ENCODE assay signal across 9 cellular contexts in the genomic region with DNA sequence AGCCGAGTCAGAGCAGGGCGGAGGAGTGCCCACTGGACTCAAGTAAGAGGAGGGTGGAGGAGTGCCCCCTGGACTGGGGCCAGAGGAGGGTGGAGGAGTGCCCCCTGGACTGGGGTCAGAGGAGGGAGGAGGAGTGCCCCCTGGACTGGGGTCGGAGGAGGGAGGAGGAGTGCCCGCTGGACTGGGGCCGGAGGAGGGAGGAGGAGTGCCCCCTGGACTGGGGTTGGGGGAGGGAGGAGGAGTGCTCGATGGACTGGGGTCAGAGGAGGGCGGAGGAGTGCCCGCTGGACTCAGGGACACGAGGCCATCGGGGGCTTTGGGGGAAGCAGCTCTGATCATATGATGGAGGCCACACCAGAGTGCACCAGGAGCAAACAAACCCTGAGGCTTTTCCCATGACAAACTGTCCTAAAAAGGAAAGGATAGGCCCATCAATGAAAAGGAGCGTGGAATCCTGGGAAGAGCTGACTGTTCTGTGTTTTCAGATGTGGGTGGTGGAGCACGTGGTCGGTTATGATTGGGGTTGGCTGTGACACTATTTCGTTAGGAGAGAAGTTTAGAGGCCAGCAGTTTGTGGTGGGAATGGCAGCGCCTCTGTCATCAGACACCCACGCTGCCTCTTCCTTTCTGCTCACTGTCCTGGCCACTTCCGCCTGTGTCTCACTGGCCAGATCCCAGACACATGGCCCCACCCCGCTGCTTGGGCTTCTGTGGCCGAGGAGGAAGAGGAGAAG. TPM values are rescaled to one million over a fixed set of nuclear protein-coding genes. Genes with fewer than 3 reads are reported as not detected.
DNase-seq lines count a peak whose midpoint lies in the region; ATAC-seq and TF ChIP-seq lines count a peak whose summit lies in the region.
"Had no signal": no experiment of that assay in that cellular context is flagged by ENCODE, and none has a peak within 500 bp of the region (broad histone marks: within the 10 kb centered on the region; RNA-seq: fewer than 3 reads in every experiment).

No MANE protein-coding gene starts in this region.

- ATAC-seq in Right ventricle myocardium inferior (peak; percentile 76), GM23338 (no peak)

- H3F3A ChIP-seq in GM23338 (replicated peaks; ENCODE audit: low read depth), result no peaks in the 10 kb centered on the region

- no peak overlapping the region for H3K27ac Mint-ChIP-seq in GM23338

- TF ChIP-seq CTCF in GM12865 (IDR thresholded peaks at IDR 0.05; ENCODE audit: insufficient read depth, low read depth, low read length, missing control alignments), result no peak
- no peak for TF ChIP-seq CTCF in GM23338 (conservative IDR thresholded peaks at IDR 0.05; ENCODE audit: low read depth in 2 of 2)

- no peaks in the 10 kb centered on the region for H3K4me1 Mint-ChIP-seq in GM23338

- H3K36me3 Mint-ChIP-seq in GM23338 (ENCODE audit: low read depth), result no peaks in the 10 kb centered on the region

- H3K79me2 ChIP-seq in GM23338 (replicated peaks; ENCODE audit: insufficient read depth), result no peaks in the 10 kb centered on the region

- H3K4me3 ChIP-seq in GM12865 (ENCODE audit: low read depth, low read length), result no peak overlapping the region
- H3K4me3 ChIP-seq in skeletal muscle cell (ENCODE audit: low read depth, low read length), result no peak overlapping the region
- no peak overlapping the region for H3K4me3 ChIP-seq in GM23338
- H3K4me3 ChIP-seq: dorsolateral prefrontal cortex had no signal

- H3K27ac ChIP-seq in GM23338 (ENCODE audit: low read depth), result no peak overlapping the region

- no peaks in the 10 kb centered on the region for H3K9me3 Mint-ChIP-seq in GM23338

- no peak overlapping the region for H3K4me3 Mint-ChIP-seq in GM23338

- no peaks in the 10 kb centered on the region for H3K36me3 ChIP-seq in GM23338 (ENCODE audit: insufficient read depth)

- H3K9me2 ChIP-seq in GM23338 (ENCODE audit: insufficient read depth), result no peaks in the 10 kb centered on the region

- H3K4me2 ChIP-seq in GM23338, result no peak overlapping the region

- H3K27me3 Mint-ChIP-seq in GM23338 (ENCODE audit: insufficient read depth, low read depth, poor library complexity), result peaks cover 15% of the 10 kb centered on the region

- no peak overlapping the region for H2AFZ ChIP-seq in GM23338

- no peaks in the 10 kb centered on the region for H3K27me3 ChIP-seq in GM23338 (ENCODE audit: insufficient read depth)
- H3K27me3 ChIP-seq: dorsolateral prefrontal cortex had no signal

- H4K20me1 ChIP-seq in GM23338 (replicated peaks; ENCODE audit: insufficient read depth), result no peaks in the 10 kb centered on the region

- intact Hi-C loops in Right ventricle myocardium inferior (cut with DNase I), result no loop called here

- no peaks in the 10 kb centered on the region for H3K4me1 ChIP-seq in GM23338 (ENCODE audit: insufficient read depth)

- DNase-seq in GM12865 (ENCODE audit: low read depth) (peak; percentile 13), SW480 (ENCODE audit: low spot score) (peak; percentile 99), Right ventricle myocardium inferior (ENCODE audit: missing footprints) (peak; percentile 91), skeletal muscle cell (ENCODE audit: low read depth) (peak; percentile 60), GM19238 (ENCODE audit: insufficient read length, low spot score) (no peak), GM23338 (ENCODE audit: low spot score) (no peak), DMS114 treated with DMSO at 0.1 percent for 48 hours (lab: John Stamatoyannopoulos, UW; ENCODE audit: unreplicated experiment) (no peak), NAMALWA (ENCODE audit: low spot score) (no peak)

TF ChIP-seq in GM23338, 12 proteins besides CTCF, POLR2A, EP300 and RAD21 (continues in another document):
- no peak for TF ChIP-seq CREB1 (CRISPR knock-in tag; IDR thresholded peaks at IDR 0.05; ENCODE audit: low read depth)
- TF ChIP-seq, protein P1, sequence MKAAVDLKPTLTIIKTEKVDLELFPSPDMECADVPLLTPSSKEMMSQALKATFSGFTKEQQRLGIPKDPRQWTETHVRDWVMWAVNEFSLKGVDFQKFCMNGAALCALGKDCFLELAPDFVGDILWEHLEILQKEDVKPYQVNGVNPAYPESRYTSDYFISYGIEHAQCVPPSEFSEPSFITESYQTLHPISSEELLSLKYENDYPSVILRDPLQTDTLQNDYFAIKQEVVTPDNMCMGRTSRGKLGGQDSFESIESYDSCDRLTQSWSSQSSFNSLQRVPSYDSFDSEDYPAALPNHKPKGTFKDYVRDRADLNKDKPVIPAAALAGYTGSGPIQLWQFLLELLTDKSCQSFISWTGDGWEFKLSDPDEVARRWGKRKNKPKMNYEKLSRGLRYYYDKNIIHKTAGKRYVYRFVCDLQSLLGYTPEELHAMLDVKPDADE (IDR thresholded peaks at IDR 0.05), result no peak
- TF ChIP-seq ZNF114 (CRISPR knock-in tag; IDR thresholded peaks at IDR 0.05), result no peak
- TF ChIP-seq, protein P2, sequence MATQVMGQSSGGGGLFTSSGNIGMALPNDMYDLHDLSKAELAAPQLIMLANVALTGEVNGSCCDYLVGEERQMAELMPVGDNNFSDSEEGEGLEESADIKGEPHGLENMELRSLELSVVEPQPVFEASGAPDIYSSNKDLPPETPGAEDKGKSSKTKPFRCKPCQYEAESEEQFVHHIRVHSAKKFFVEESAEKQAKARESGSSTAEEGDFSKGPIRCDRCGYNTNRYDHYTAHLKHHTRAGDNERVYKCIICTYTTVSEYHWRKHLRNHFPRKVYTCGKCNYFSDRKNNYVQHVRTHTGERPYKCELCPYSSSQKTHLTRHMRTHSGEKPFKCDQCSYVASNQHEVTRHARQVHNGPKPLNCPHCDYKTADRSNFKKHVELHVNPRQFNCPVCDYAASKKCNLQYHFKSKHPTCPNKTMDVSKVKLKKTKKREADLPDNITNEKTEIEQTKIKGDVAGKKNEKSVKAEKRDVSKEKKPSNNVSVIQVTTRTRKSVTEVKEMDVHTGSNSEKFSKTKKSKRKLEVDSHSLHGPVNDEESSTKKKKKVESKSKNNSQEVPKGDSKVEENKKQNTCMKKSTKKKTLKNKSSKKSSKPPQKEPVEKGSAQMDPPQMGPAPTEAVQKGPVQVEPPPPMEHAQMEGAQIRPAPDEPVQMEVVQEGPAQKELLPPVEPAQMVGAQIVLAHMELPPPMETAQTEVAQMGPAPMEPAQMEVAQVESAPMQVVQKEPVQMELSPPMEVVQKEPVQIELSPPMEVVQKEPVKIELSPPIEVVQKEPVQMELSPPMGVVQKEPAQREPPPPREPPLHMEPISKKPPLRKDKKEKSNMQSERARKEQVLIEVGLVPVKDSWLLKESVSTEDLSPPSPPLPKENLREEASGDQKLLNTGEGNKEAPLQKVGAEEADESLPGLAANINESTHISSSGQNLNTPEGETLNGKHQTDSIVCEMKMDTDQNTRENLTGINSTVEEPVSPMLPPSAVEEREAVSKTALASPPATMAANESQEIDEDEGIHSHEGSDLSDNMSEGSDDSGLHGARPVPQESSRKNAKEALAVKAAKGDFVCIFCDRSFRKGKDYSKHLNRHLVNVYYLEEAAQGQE (IDR thresholded peaks at IDR 0.05; ENCODE audit: unreplicated experiment), result no peak
- no peak for TF ChIP-seq NANOG (IDR thresholded peaks at IDR 0.05; ENCODE audit: borderline replicate concordance)
- TF ChIP-seq EZH2phosphoT487 (IDR thresholded peaks at IDR 0.05; ENCODE audit: unreplicated experiment), result no peak
- no peak for TF ChIP-seq POLR2AphosphoS5 (IDR thresholded peaks at IDR 0.05; ENCODE audit: low read depth)
- TF ChIP-seq EZH2 (IDR thresholded peaks at IDR 0.05; ENCODE audit: low read depth, unreplicated experiment), result no peak
- TF ChIP-seq STAT1 (IDR thresholded peaks at IDR 0.05; ENCODE audit: unreplicated experiment), result no peak
- TF ChIP-seq JUNB (IDR thresholded peaks at IDR 0.05; ENCODE audit: unreplicated experiment), result no peak

RNA-seq across cellular contexts. Expression of a gene that starts 24.5 kb away (rescaled TPM):
- total RNA-seq in Right ventricle myocardium inferior, result 41.9 TPM
- 14.8 and 25.4 TPM in 2 replicates for total RNA-seq in GM23338 (2014; rRNA removed; shearing (Covaris generic))
- polyA plus RNA-seq in GM23338 (2016; fragmentation: Nextera tagmentation; extraction: Ambion mirVana), result 8.3 and 9.7 TPM in 2 replicates

Comparison
In these comparisons a context has a peak if more than half of its experiments do, and no peak if none do; other contexts are left out.
1. DNase-seq: peak in GM12865 (single experiment), SW480 (single experiment), Right ventricle myocardium inferior (single experiment) and skeletal muscle cell (single experiment); none in GM19238 (single experiment), GM23338 (single experiment), DMS114 treated with DMSO at 0.1 percent for 48 hours (single experiment) and NAMALWA (single experiment).